ENCODE assay signal across 1 cellular context in genomic region chr3:173719585-173719984, GRCh38.
TF ChIP-seq lines count a peak whose summit lies in the region.

No MANE protein-coding gene starts in this region.

TF ChIP-seq in WTC11, 78 proteins besides CTCF, POLR2A, EP300 and RAD21 (continued from another document):
- TF ChIP-seq SMAD3 (CRISPR knock-in tag; IDR thresholded peaks at IDR 0.05; ENCODE audit: borderline replicate concordance) (no peak), USF1 (CRISPR knock-in tag; IDR thresholded peaks at IDR 0.05) (no peak), CBFB (CRISPR knock-in tag; IDR thresholded peaks at IDR 0.05; ENCODE audit: low read depth) (no peak), SOX15 (CRISPR knock-in tag; IDR thresholded peaks at IDR 0.05) (no peak), GABPB1 (CRISPR knock-in tag; IDR thresholded peaks at IDR 0.05) (no peak), TCF7 (CRISPR knock-in tag; IDR thresholded peaks at IDR 0.05; ENCODE audit: low read depth) (no peak), JAZF1 (CRISPR knock-in tag; IDR thresholded peaks at IDR 0.05) (no peak), ZNF512 (CRISPR knock-in tag; IDR thresholded peaks at IDR 0.05; ENCODE audit: borderline replicate concordance) (no peak), SMAD4 (CRISPR knock-in tag; IDR thresholded peaks at IDR 0.05) (no peak)
- TF ChIP-seq, protein P1, sequence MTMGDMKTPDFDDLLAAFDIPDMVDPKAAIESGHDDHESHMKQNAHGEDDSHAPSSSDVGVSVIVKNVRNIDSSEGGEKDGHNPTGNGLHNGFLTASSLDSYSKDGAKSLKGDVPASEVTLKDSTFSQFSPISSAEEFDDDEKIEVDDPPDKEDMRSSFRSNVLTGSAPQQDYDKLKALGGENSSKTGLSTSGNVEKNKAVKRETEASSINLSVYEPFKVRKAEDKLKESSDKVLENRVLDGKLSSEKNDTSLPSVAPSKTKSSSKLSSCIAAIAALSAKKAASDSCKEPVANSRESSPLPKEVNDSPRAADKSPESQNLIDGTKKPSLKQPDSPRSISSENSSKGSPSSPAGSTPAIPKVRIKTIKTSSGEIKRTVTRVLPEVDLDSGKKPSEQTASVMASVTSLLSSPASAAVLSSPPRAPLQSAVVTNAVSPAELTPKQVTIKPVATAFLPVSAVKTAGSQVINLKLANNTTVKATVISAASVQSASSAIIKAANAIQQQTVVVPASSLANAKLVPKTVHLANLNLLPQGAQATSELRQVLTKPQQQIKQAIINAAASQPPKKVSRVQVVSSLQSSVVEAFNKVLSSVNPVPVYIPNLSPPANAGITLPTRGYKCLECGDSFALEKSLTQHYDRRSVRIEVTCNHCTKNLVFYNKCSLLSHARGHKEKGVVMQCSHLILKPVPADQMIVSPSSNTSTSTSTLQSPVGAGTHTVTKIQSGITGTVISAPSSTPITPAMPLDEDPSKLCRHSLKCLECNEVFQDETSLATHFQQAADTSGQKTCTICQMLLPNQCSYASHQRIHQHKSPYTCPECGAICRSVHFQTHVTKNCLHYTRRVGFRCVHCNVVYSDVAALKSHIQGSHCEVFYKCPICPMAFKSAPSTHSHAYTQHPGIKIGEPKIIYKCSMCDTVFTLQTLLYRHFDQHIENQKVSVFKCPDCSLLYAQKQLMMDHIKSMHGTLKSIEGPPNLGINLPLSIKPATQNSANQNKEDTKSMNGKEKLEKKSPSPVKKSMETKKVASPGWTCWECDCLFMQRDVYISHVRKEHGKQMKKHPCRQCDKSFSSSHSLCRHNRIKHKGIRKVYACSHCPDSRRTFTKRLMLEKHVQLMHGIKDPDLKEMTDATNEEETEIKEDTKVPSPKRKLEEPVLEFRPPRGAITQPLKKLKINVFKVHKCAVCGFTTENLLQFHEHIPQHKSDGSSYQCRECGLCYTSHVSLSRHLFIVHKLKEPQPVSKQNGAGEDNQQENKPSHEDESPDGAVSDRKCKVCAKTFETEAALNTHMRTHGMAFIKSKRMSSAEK (CRISPR knock-in tag; IDR thresholded peaks at IDR 0.05; ENCODE audit: borderline replicate concordance): no peak
- TF ChIP-seq, protein P2, sequence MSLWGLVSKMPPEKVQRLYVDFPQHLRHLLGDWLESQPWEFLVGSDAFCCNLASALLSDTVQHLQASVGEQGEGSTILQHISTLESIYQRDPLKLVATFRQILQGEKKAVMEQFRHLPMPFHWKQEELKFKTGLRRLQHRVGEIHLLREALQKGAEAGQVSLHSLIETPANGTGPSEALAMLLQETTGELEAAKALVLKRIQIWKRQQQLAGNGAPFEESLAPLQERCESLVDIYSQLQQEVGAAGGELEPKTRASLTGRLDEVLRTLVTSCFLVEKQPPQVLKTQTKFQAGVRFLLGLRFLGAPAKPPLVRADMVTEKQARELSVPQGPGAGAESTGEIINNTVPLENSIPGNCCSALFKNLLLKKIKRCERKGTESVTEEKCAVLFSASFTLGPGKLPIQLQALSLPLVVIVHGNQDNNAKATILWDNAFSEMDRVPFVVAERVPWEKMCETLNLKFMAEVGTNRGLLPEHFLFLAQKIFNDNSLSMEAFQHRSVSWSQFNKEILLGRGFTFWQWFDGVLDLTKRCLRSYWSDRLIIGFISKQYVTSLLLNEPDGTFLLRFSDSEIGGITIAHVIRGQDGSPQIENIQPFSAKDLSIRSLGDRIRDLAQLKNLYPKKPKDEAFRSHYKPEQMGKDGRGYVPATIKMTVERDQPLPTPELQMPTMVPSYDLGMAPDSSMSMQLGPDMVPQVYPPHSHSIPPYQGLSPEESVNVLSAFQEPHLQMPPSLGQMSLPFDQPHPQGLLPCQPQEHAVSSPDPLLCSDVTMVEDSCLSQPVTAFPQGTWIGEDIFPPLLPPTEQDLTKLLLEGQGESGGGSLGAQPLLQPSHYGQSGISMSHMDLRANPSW (CRISPR knock-in tag; conservative IDR thresholded peaks at IDR 0.05; ENCODE audit: low read depth): no peak
TF ChIP-seq in WTC11: peak in this region for 0.
